21 cellular contexts compared by ENCODE assay signal in the genomic region with DNA sequence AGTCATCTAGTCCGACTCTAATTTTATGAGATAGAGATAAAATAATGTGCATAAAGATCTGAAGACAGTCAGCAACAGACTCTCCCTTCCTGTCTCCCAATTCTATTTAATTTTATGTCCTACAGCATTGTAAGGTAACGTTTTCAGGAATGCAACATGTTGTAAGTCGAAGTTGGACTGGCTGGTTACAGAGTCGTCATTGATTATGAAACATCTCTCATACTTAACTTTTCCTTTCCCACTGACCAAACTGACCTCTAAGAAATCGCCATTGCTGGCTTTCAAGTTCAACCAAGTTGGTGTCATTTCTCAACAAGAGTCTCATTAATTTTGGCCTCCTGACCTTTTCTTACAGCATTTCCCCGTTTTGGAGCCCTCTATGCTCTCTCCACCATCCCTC. TPM values are rescaled to one million over a fixed set of nuclear protein-coding genes. Genes with fewer than 3 reads are reported as not detected.
DNase-seq lines count a peak whose midpoint lies in the region; ATAC-seq, FAIRE-seq and TF ChIP-seq lines count a peak whose summit lies in the region.
"Had no signal": no experiment of that assay in that cellular context is flagged by ENCODE, and none has a peak within 500 bp of the region (broad histone marks: within the 10 kb centered on the region; RNA-seq: fewer than 3 reads in every experiment).

No MANE protein-coding gene starts in this region.

- no peak overlapping the region for H2BK120ac ChIP-seq in H9 (ENCODE audit: low read depth, low read length, poor library complexity, severe bottlenecking)

- H3K27ac ChIP-seq in H9 (ENCODE audit: insufficient read length, low read depth, low read length), result peak overlapping the region; percentile 48
- peak overlapping the region; percentile 61 for H3K27ac ChIP-seq in cingulate gyrus (ENCODE audit: low read depth, low read length)
- peak overlapping the region; percentile 8 to 65 for H3K27ac ChIP-seq in kidney (ENCODE audit: low read depth in 2 of 2, low read length in 2 of 2)
- H3K27ac ChIP-seq in pancreas, result peak overlapping the region; percentile 22 to 71 (median 58)
- H3K27ac ChIP-seq: cardiac muscle cell, KMS-11, PC-9 had no signal

- H3K4me1 ChIP-seq in H9 (ENCODE audit: insufficient read depth, low read length) (peaks cover 12% of the 10 kb centered on the region), kidney (ENCODE audit: control insufficient read depth in 1 of 2, insufficient read depth in 1 of 2, low read depth in 1 of 2, low read length in 2 of 2) (peaks cover 19 to 27% of the 10 kb centered on the region in 2 donors), pancreas (peaks cover 0 to 8% (median 6%) of the 10 kb centered on the region in 3 donors)

- H3K23me2 ChIP-seq in H9 (ENCODE audit: insufficient read length, low read depth, low read length, poor library complexity, severe bottlenecking), result peaks cover 9% of the 10 kb centered on the region

- H3K36me3 ChIP-seq in kidney (ENCODE audit: control insufficient read depth in 1 of 2, insufficient read depth in 2 of 2, low read length in 2 of 2) (no peaks in the 10 kb centered on the region), pancreas (no peaks in the 10 kb centered on the region)
- H3K36me3 ChIP-seq: cardiac muscle cell had no signal

- peak overlapping the region; percentile 47 to 73; a peak in 2 of 5 replicates for H3K4me3 Mint-ChIP-seq in H9
- no peak overlapping the region for H3K4me3 Mint-ChIP-seq in T-helper 2 cell treated with Interferon-gamma antibody and Interleukin-4, amounts not matched to agents 5 μg/mL and 100 μg/mL, for 36 hours
- H3K4me3 Mint-ChIP-seq: activated naive CD8-positive, alpha-beta T cell treated with anti-CD3 and anti-CD28 coated beads, Interleukin-2, amount 50 U/mL, for 24 hours; stimulated activated naive CD8-positive, alpha-beta T cell treated with anti-CD3 and anti-CD28 coated beads, Interleukin-15, amount 100 ng/mL, for 72 hours; type B pancreatic cell had no signal

- H2BK20ac ChIP-seq in H9 (ENCODE audit: low read depth, low read length, poor library complexity, severe bottlenecking), result no peak overlapping the region

- H3K23ac ChIP-seq in H9 (ENCODE audit: insufficient read length, low read depth, low read length), result no peak overlapping the region

- H3K18ac ChIP-seq in H9 (ENCODE audit: insufficient read length, low read depth, low read length), result no peak overlapping the region

- intact Hi-C loops in kidney (cut with DNase I), result no loop called here
- intact Hi-C loops in pancreas (cut with DNase I), result no loop called here

- WGBS in H9 (ENCODE audit: extremely low coverage, insufficient read length, low lambda C conversion rate), result no CpG with 5 or more reads among the region's 6 CpGs
- 28 to 34% methylated on average over 6 of the region's 6 CpGs for WGBS in pancreas, 2 donors

- H3K4me3 ChIP-seq in kidney (ENCODE audit: low read length in 2 of 2), result no peak overlapping the region
- no peak overlapping the region for H3K4me3 ChIP-seq in pancreas
- H3K4me3 ChIP-seq: cardiac muscle cell, mucosa of descending colon, PC-9 had no signal

- no peak overlapping the region for H3K4me2 ChIP-seq in H9 (ENCODE audit: insufficient read depth, insufficient read length, low read length)
- H3K4me2 ChIP-seq: KMS-11, PC-9 had no signal

- no peak overlapping the region for H3K14ac ChIP-seq in H9 (ENCODE audit: insufficient read depth, low read length)

- no peaks in the 10 kb centered on the region for H3K9me3 ChIP-seq in H9 (ENCODE audit: control insufficient read depth, low read depth, low read length)
- no peaks in the 10 kb centered on the region for H3K9me3 ChIP-seq in kidney (ENCODE audit: control insufficient read depth in 1 of 2, low read length in 2 of 2)
- no peaks in the 10 kb centered on the region for H3K9me3 ChIP-seq in pancreas
- H3K9me3 ChIP-seq: mucosa of descending colon had no signal

- H4K5ac ChIP-seq in H9 (ENCODE audit: insufficient read length, low read depth, low read length), result no peak overlapping the region

- H3K9me3 Mint-ChIP-seq in H9, result no peaks in the 10 kb centered on the region
- H3K9me3 Mint-ChIP-seq in T-helper 2 cell treated with Interferon-gamma antibody and Interleukin-4, amounts not matched to agents 5 μg/mL and 100 μg/mL, for 36 hours, result no peaks in the 10 kb centered on the region
- H3K9me3 Mint-ChIP-seq: activated naive CD8-positive, alpha-beta T cell treated with anti-CD3 and anti-CD28 coated beads, Interleukin-2, amount 50 U/mL, for 24 hours; stimulated activated naive CD8-positive, alpha-beta T cell treated with anti-CD3 and anti-CD28 coated beads, Interleukin-15, amount 100 ng/mL, for 72 hours had no signal

- no peaks in the 10 kb centered on the region for H3K27me3 Mint-ChIP-seq in H9 (ENCODE audit: low read depth)
- peaks cover 2% of the 10 kb centered on the region for H3K27me3 Mint-ChIP-seq in T-helper 2 cell treated with Interferon-gamma antibody and Interleukin-4, amounts not matched to agents 5 μg/mL and 100 μg/mL, for 36 hours (ENCODE audit: low read depth)
- H3K27me3 Mint-ChIP-seq: activated naive CD8-positive, alpha-beta T cell treated with anti-CD3 and anti-CD28 coated beads, Interleukin-2, amount 50 U/mL, for 24 hours; stimulated activated naive CD8-positive, alpha-beta T cell treated with anti-CD3 and anti-CD28 coated beads, Interleukin-15, amount 100 ng/mL, for 72 hours had no signal

- H3K9ac ChIP-seq in H9 (ENCODE audit: extremely low read depth, insufficient read length, low read length), result no peak overlapping the region
- H3K9ac ChIP-seq in kidney (ENCODE audit: low read length in 2 of 2), result no peak overlapping the region
- H3K9ac ChIP-seq: KMS-11 had no signal

- no peak overlapping the region for H2AK5ac ChIP-seq in H9 (ENCODE audit: insufficient read length, low read length)

- H3K4me1 Mint-ChIP-seq in H9, result peaks cover 48 to 59% of the 10 kb centered on the region in 2 experiments
- H3K4me1 Mint-ChIP-seq in T-helper 2 cell treated with Interferon-gamma antibody and Interleukin-4, amounts not matched to agents 5 μg/mL and 100 μg/mL, for 36 hours (ENCODE audit: low read depth), result peaks cover 8% of the 10 kb centered on the region

- ATAC-seq in pancreas, result no peak
- ATAC-seq: activated naive CD8-positive, alpha-beta T cell treated with anti-CD3 and anti-CD28 coated beads, Interleukin-2, amount 50 U/mL, for 24 hours; mucosa of descending colon; stimulated activated naive CD8-positive, alpha-beta T cell treated with anti-CD3 and anti-CD28 coated beads, Interleukin-15, amount 100 ng/mL, for 72 hours had no signal

- H3K27me3 ChIP-seq in H9 (ENCODE audit: insufficient read depth, low read length) (no peaks in the 10 kb centered on the region), pancreas (no peaks in the 10 kb centered on the region)
- H3K27me3 ChIP-seq: cardiac muscle cell had no signal

- H4K91ac ChIP-seq in H9 (ENCODE audit: insufficient read length, low read depth, low read length), result no peak overlapping the region

- H3K36me3 Mint-ChIP-seq in H9 (ENCODE audit: insufficient read depth in 1 of 3, low read depth in 3 of 3), result peaks cover 0 to 3% (median 0%) of the 10 kb centered on the region in 3 experiments; a peak in 2 of 7 replicates
- H3K36me3 Mint-ChIP-seq in T-helper 2 cell treated with Interferon-gamma antibody and Interleukin-4, amounts not matched to agents 5 μg/mL and 100 μg/mL, for 36 hours (ENCODE audit: low read depth), result peaks cover 1% of the 10 kb centered on the region

- no peak overlapping the region for H3K4ac ChIP-seq in H9 (ENCODE audit: low read depth, low read length)

- H3T11ph ChIP-seq in H9 (ENCODE audit: low read length), result no peak overlapping the region

- H4K20me1 ChIP-seq in H9 (ENCODE audit: control insufficient read depth, insufficient read depth, insufficient read length), result no peaks in the 10 kb centered on the region

- H2BK12ac ChIP-seq in H9 (ENCODE audit: insufficient read length, low read depth, low read length), result no peak overlapping the region

- no peak overlapping the region for H3K56ac ChIP-seq in H9 (ENCODE audit: insufficient read length, low read depth, low read length)

- H4K8ac ChIP-seq in H9 (replicated peaks; ENCODE audit: insufficient read length, low read depth, low read length), result no peak overlapping the region

- no peak overlapping the region for H2AFZ ChIP-seq in H9 (ENCODE audit: low read length)
- H2AFZ ChIP-seq: PC-9 had no signal

- H2BK15ac ChIP-seq in H9 (ENCODE audit: low read depth, low read length), result no peak overlapping the region

- H3K79me1 ChIP-seq in H9 (ENCODE audit: insufficient read depth, low read depth, low read length, poor library complexity, severe bottlenecking), result no peaks in the 10 kb centered on the region

- DNase-seq in H9 (no peak), kidney (no peak), pancreas (no peak), NCI-H1436 (lab: John Stamatoyannopoulos, UW) (no peak), T-helper 1 cell (no peak)
- DNase-seq in T-helper 2 cell treated with Interferon-gamma antibody and Interleukin-4, amounts not matched to agents 5 μg/mL and 100 μg/mL, for 36 hours (ENCODE audit: low spot score), result no peak
- DNase-seq in activated naive CD4-positive, alpha-beta T cell treated with anti-CD3 and anti-CD28 coated beads, Interleukin-2, amount 50 U/mL, for 16 hours, result no peak
- DNase-seq: activated CD4-positive, alpha-beta T cell treated with anti-CD3 and anti-CD28 coated beads for 1 hour; activated naive CD8-positive, alpha-beta T cell treated with anti-CD3 and anti-CD28 coated beads, Interleukin-2, amount 50 U/mL, for 24 hours; effector CD8-positive, alpha-beta T cell; hippocampal formation; mucosa of descending colon; NCI-H1092; PC-9; stimulated activated CD4-positive, alpha-beta T cell treated with anti-CD3 and anti-CD28 coated beads, Interleukin-2, amount 100 ng/mL, for 24 hours; stimulated activated naive CD8-positive, alpha-beta T cell treated with anti-CD3 and anti-CD28 coated beads, Interleukin-15, amount 100 ng/mL, for 72 hours; T-helper 9 cell had no signal

- H2BK5ac ChIP-seq in H9 (ENCODE audit: insufficient read length, low read length), result no peak overlapping the region

- H3K27ac Mint-ChIP-seq in H9, result peak overlapping the region; percentile 90 to 98 (median 98); a peak in 5 of 7 replicates
- no peak overlapping the region for H3K27ac Mint-ChIP-seq in T-helper 2 cell treated with Interferon-gamma antibody and Interleukin-4, amounts not matched to agents 5 μg/mL and 100 μg/mL, for 36 hours
- H3K27ac Mint-ChIP-seq: activated naive CD8-positive, alpha-beta T cell treated with anti-CD3 and anti-CD28 coated beads, Interleukin-2, amount 50 U/mL, for 24 hours; stimulated activated naive CD8-positive, alpha-beta T cell treated with anti-CD3 and anti-CD28 coated beads, Interleukin-15, amount 100 ng/mL, for 72 hours; type B pancreatic cell had no signal

- TF ChIP-seq CTCF in H9 (conservative IDR thresholded peaks at IDR 0.05), result no peak
- no peak for TF ChIP-seq CTCF in kidney (IDR thresholded peaks at IDR 0.05; ENCODE audit: borderline replicate concordance, extremely low read depth, insufficient read depth)
- TF ChIP-seq CTCF in pancreas (IDR thresholded peaks at IDR 0.05), result no peak

- no peaks in the 10 kb centered on the region for H3K79me2 ChIP-seq in H9 (ENCODE audit: insufficient read depth, low read length)

- no peak for FAIRE-seq in kidney (lab: Jason Lieb, UNC)
- no peak for FAIRE-seq in pancreas (lab: Jason Lieb, UNC)

RNA-seq across cellular contexts. Expression of a gene that starts 4.9 kb away (rescaled TPM):
- 23.8 and 29.0 TPM in 2 replicates for total RNA-seq in H9 (2021)
- 18.0 TPM for total RNA-seq in kidney
- 7.7 TPM for polyA plus RNA-seq in kidney (ENCODE audit: insufficient read depth, low read depth, low replicate concordance)
- total RNA-seq in pancreas, result 10 to 100 TPM in 3 of 6 donors, 1 to 10 TPM in 3; 7.4 to 17.5 (median 10.2) TPM
- 1 to 10 TPM; 5.3 to 8.5 TPM for polyA plus RNA-seq in pancreas
